In genomic region chr1:156504821-156505678, GRCh38 we compare ENCODE assay signal across 8 cellular contexts. TPM values are rescaled to one million over a fixed set of nuclear protein-coding genes. Genes with fewer than 3 reads are reported as not detected.
DNase-seq lines count a peak whose midpoint lies in the region; TF ChIP-seq lines count a peak whose summit lies in the region.

No MANE protein-coding gene starts in this region.

- TF ChIP-seq POLR2A in testis (IDR thresholded peaks at IDR 0.05) = no peak

- peaks cover 66% of the 10 kb centered on the region for H3K4me1 Mint-ChIP-seq in activated naive CD8-positive, alpha-beta T cell treated with anti-CD3 and anti-CD28 coated beads for 36 hours
- H3K4me1 Mint-ChIP-seq in glutamatergic neuron (ENCODE audit: low read depth, unreplicated experiment) = peaks cover 36% of the 10 kb centered on the region

- POLR2A ChIA-PET in HEK293 (lab: Yijun Ruan, JAX) = interaction anchor here (0.5 to 1.6 kb wide), 11 partner anchors 11 to 1309 kb away, joined by 3 to 7 read pairs (median 4); partner anchors contain the start of gene NAXE

- intact Hi-C loops in testis (cut with DNase I; ENCODE audit: low total_unique reads) = loop anchor here (5.0 kb wide), 1 partner anchor 97 kb away; the partner anchor contains the start of gene GPATCH4

- WGBS in testis, 2 donors = 3% methylated on average over 37 to 45 of the region's 45 CpGs

- H3K4me3 Mint-ChIP-seq in activated naive CD8-positive, alpha-beta T cell treated with anti-CD3 and anti-CD28 coated beads for 36 hours = peak overlapping the region; percentile 78
- H3K4me3 Mint-ChIP-seq in glutamatergic neuron (ENCODE audit: unreplicated experiment) = peak overlapping the region; percentile 88

- H3K9me3 Mint-ChIP-seq in activated naive CD8-positive, alpha-beta T cell treated with anti-CD3 and anti-CD28 coated beads for 36 hours = peaks cover 3% of the 10 kb centered on the region
- peaks cover 27% of the 10 kb centered on the region for H3K9me3 Mint-ChIP-seq in glutamatergic neuron (ENCODE audit: unreplicated experiment)

- peaks cover 6% of the 10 kb centered on the region for H3K79me2 ChIP-seq in osteoblast (ENCODE audit: insufficient read depth, low read length)

- DNase-seq in NCI-H1105 treated with DMSO at 0.1 percent for 48 hours (lab: John Stamatoyannopoulos, UW) = peak; percentile 93
- peak; percentile 99 for DNase-seq in SKM-1 treated with dmso at 0.1 percent for 144 hours (lab: John Stamatoyannopoulos, UW; ENCODE audit: unreplicated experiment)
- peak; percentile 95 for DNase-seq in activated naive CD8-positive, alpha-beta T cell treated with anti-CD3 and anti-CD28 coated beads for 36 hours
- peak; percentile 95 for DNase-seq in glutamatergic neuron
- peak; percentile 98 for DNase-seq in osteoblast (ENCODE audit: insufficient read length, low spot score, missing footprints)
- peak; percentile 99 for DNase-seq in testis

- H3K9me3 ChIP-seq in ES-I3 (ENCODE audit: control insufficient read depth, insufficient read depth, low read length) (no peaks in the 10 kb centered on the region), HEK293 (ENCODE audit: control insufficient read depth, insufficient read depth, low read depth, low read length) (no peaks in the 10 kb centered on the region), osteoblast (ENCODE audit: low read depth, low read length) (no peaks in the 10 kb centered on the region), testis (no peaks in the 10 kb centered on the region)

- peak overlapping the region; percentile 97 for H3K27ac Mint-ChIP-seq in activated naive CD8-positive, alpha-beta T cell treated with anti-CD3 and anti-CD28 coated beads for 36 hours
- H3K27ac Mint-ChIP-seq in glutamatergic neuron (ENCODE audit: unreplicated experiment) = peak overlapping the region; percentile 94

- CTCF ChIA-PET in HEK293 (lab: Yijun Ruan, JAX) = interaction anchor here (0.6 to 1.3 kb wide), 8 partner anchors 15 to 528 kb away, joined by 3 to 4 read pairs (median 3); no protein-coding TSS in a partner anchor

- TF ChIP-seq CTCF in HEK293 (tag by site-specific recombination; IDR thresholded peaks at IDR 0.05) = no peak
- TF ChIP-seq CTCF in glutamatergic neuron (IDR thresholded peaks at IDR 0.05; ENCODE audit: partially characterized antibody, unreplicated experiment) = no peak
- no peak for TF ChIP-seq CTCF in osteoblast (IDR thresholded peaks at IDR 0.05; ENCODE audit: extremely low read depth, low read depth, low read length)
- peak in 1 of 3 experiments; percentile 45 for TF ChIP-seq CTCF in testis (IDR thresholded peaks at IDR 0.05)

- peak overlapping the region; percentile 81 for H2AFZ ChIP-seq in osteoblast (ENCODE audit: low read length)

- no peaks in the 10 kb centered on the region for H3K36me3 ChIP-seq in ES-I3 (ENCODE audit: insufficient read depth, low read length)
- H3K36me3 ChIP-seq in HEK293 (ENCODE audit: control insufficient read depth in 2 of 2, insufficient read depth in 1 of 2, low read length in 2 of 2) = no peaks in the 10 kb centered on the region
- H3K36me3 ChIP-seq in osteoblast (ENCODE audit: insufficient read depth, low read length) = no peaks in the 10 kb centered on the region
- H3K36me3 ChIP-seq in testis (ENCODE audit: low read depth, missing control alignments) = no peaks in the 10 kb centered on the region

- no peaks in the 10 kb centered on the region for H3K27me3 Mint-ChIP-seq in activated naive CD8-positive, alpha-beta T cell treated with anti-CD3 and anti-CD28 coated beads for 36 hours
- peaks cover 29% of the 10 kb centered on the region for H3K27me3 Mint-ChIP-seq in glutamatergic neuron (ENCODE audit: unreplicated experiment)

- peak overlapping the region; percentile 28 for H3K9ac ChIP-seq in ES-I3 (ENCODE audit: low read depth, low read length)

- H3K36me3 Mint-ChIP-seq in activated naive CD8-positive, alpha-beta T cell treated with anti-CD3 and anti-CD28 coated beads for 36 hours = peaks cover 5% of the 10 kb centered on the region
- no peaks in the 10 kb centered on the region for H3K36me3 Mint-ChIP-seq in glutamatergic neuron (ENCODE audit: unreplicated experiment)

- H3K27ac ChIP-seq in HEK293 (ENCODE audit: extremely low read depth, low read depth, low read length) (no peak overlapping the region), osteoblast (ENCODE audit: low read depth, low read length) (peak overlapping the region; percentile 100), testis (peak overlapping the region; percentile 98 to 100)

- peaks cover 32% of the 10 kb centered on the region for H3K4me1 ChIP-seq in ES-I3 (ENCODE audit: insufficient read depth, low read length)
- H3K4me1 ChIP-seq in HEK293 (ENCODE audit: control insufficient read depth, insufficient read depth, low read length) = no peaks in the 10 kb centered on the region
- peaks cover 47% of the 10 kb centered on the region for H3K4me1 ChIP-seq in osteoblast (ENCODE audit: insufficient read depth, low read length)
- peaks cover 66% of the 10 kb centered on the region for H3K4me1 ChIP-seq in testis

- peak overlapping the region; percentile 85 for H3K4me2 ChIP-seq in osteoblast (ENCODE audit: insufficient read depth, low read length)

- no peaks in the 10 kb centered on the region for H4K20me1 ChIP-seq in osteoblast (ENCODE audit: insufficient read depth, low read length)

- H3K4me3 ChIP-seq in HEK293 (ENCODE audit: low read depth, low read length) = peak overlapping the region; percentile 42
- H3K4me3 ChIP-seq in osteoblast (ENCODE audit: insufficient read depth, low read length) = peak overlapping the region; percentile 54
- H3K4me3 ChIP-seq in testis = peak overlapping the region; percentile 12 to 48

- H3K27me3 ChIP-seq in osteoblast (ENCODE audit: insufficient read depth, low read length) (no peaks in the 10 kb centered on the region), testis (no peaks in the 10 kb centered on the region)

TF ChIP-seq in HEK293, 187 proteins besides CTCF, POLR2A, EP300 and RAD21 (continues in another document):
- TF ChIP-seq GLIS1 (tag by site-specific recombination; IDR thresholded peaks at IDR 0.05) (peak; percentile 57), ZNF658 (tag by site-specific recombination; IDR thresholded peaks at IDR 0.05) (no peak), ZNF549 (tag by site-specific recombination; IDR thresholded peaks at IDR 0.05) (no peak), ZBTB21 (tag by site-specific recombination; IDR thresholded peaks at IDR 0.05) (peak; percentile 99), ZNF148 (tag by site-specific recombination; IDR thresholded peaks at IDR 0.05; ENCODE audit: borderline replicate concordance) (no peak), ZBTB44 (tag by site-specific recombination; IDR thresholded peaks at IDR 0.05) (peak; percentile 72), ZNF26 (tag by site-specific recombination; IDR thresholded peaks at IDR 0.05) (no peak)

RNA-seq across cellular contexts. Expression of gene MEF2D, which starts 4.5 kb away (rescaled TPM):
- 10 to 100 TPM; 25.7 to 27.8 TPM for total RNA-seq in activated naive CD8-positive, alpha-beta T cell treated with anti-CD3 and anti-CD28 coated beads for 36 hours
- total RNA-seq in glutamatergic neuron (ENCODE audit: unreplicated experiment) (50.0 TPM), osteoblast (12.4 and 14.1 TPM in 2 replicates), testis (100 to 1,000 TPM in 1 of 2 donors, 10 to 100 TPM in 1; 96.8 to 113 TPM)
- 34.4 TPM for polyA plus RNA-seq in testis (ENCODE audit: insufficient read depth, low read depth, low replicate concordance)
